1 cellular context compared by ENCODE assay signal in the genomic region with DNA sequence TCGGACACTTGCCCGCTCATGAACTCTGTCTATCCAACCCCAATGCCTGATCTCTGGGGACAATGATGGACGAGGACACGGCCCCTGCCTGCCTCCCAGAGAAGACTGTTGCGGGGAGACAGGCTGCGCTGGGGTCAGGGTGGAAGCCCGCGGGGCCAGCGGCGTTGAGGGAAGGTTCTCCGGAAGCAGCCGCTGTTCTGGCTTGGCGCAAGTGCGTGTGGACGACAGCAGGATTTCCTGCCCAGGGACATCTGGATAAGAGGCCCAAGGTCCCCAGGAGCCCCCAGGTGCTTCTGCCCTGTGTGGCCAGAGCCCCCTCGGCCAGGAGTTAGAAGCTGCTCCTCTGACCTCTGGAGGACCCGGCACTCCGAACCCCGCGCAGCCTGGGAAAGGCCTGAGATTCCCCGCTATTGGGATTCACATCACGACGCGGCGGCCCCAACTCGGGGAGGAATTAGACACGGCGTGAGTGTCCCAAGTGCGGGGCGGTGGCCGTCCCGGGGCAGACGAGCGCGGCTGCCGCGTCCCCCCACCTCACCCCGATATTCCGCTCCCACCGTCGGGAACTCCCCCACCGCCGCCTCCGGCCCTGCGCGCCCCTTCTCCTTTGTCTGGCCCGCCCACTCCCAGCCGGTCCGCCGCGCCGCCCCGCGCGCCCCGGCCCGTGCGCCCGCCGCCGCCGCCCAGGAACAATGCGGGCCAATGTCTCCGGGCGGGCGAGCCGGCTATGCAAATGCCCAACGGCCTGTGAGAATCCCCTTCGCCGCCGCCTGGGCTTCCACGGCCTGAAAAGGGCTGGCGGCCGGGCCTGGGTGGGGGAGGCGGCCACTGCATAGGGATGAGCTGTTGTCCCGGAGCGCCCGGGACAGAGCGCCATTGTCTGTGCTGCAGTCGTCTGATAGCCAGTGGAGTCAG.
TF ChIP-seq lines count a peak whose summit lies in the region.

No MANE protein-coding gene starts in this region.

TF ChIP-seq in HepG2, 621 proteins besides CTCF, POLR2A, EP300 and RAD21 (continued from another document and continues in another):
- TF ChIP-seq ATF7 (IDR thresholded peaks at IDR 0.05) (no peak), ATF7 (CRISPR knock-in tag; IDR thresholded peaks at IDR 0.05) (0 out of 2 replicates have a peak, but pooled peaks have one; percentile 70), SETDB1 (CRISPR knock-in tag; IDR thresholded peaks at IDR 0.05; ENCODE audit: borderline replicate concordance) (no peak), HOXA5 (CRISPR knock-in tag; IDR thresholded peaks at IDR 0.05) (no peak), ZNF547 (CRISPR knock-in tag; IDR thresholded peaks at IDR 0.05) (no peak), ZBTB7A (CRISPR knock-in tag; IDR thresholded peaks at IDR 0.05) (no peak), RBM39 (IDR thresholded peaks at IDR 0.05; ENCODE audit: low read depth, low read length, poor library complexity, severe bottlenecking) (peak; percentile 60), ZMYM4 (CRISPR knock-in tag; IDR thresholded peaks at IDR 0.05) (no peak), KLF6 (CRISPR knock-in tag; IDR thresholded peaks at IDR 0.05) (0 out of 2 replicates have a peak, but pooled peaks have one; percentile 13), RFXANK (CRISPR knock-in tag; IDR thresholded peaks at IDR 0.05) (no peak), ZFY (CRISPR knock-in tag; IDR thresholded peaks at IDR 0.05) (peak; percentile 46), FOXM1 (CRISPR knock-in tag; IDR thresholded peaks at IDR 0.05) (no peak), IKZF4 (CRISPR knock-in tag; IDR thresholded peaks at IDR 0.05; ENCODE audit: borderline replicate concordance, low read depth, not compliant biosample characterization) (no peak), TOPORS (CRISPR knock-in tag; IDR thresholded peaks at IDR 0.05) (peak; percentile 51; the same call in 1 of the 2 replicates), ZNF543 (CRISPR knock-in tag; IDR thresholded peaks at IDR 0.05) (peak; percentile 72; the same call in 1 of the 2 replicates), KLF15 (CRISPR knock-in tag; IDR thresholded peaks at IDR 0.05; ENCODE audit: borderline replicate concordance) (no peak), ZNF782 (CRISPR knock-in tag; IDR thresholded peaks at IDR 0.05; ENCODE audit: borderline replicate concordance) (0 out of 2 replicates have a peak, but pooled peaks have one; percentile 35), ISX (CRISPR knock-in tag; conservative IDR thresholded peaks at IDR 0.05) (no peak), POLR2AphosphoS2 (IDR thresholded peaks at IDR 0.05; ENCODE audit: low read depth, low read length) (peak; percentile 86), ZNF850 (CRISPR knock-in tag; conservative IDR thresholded peaks at IDR 0.05) (no peak), RXRA (CRISPR knock-in tag; IDR thresholded peaks at IDR 0.05) (0 out of 2 replicates have a peak, but pooled peaks have one; percentile 15), XRCC5 (optimal IDR thresholded peaks at IDR 0.05; ENCODE audit: low read length) (peak; percentile 2), SALL1 (CRISPR knock-in tag; IDR thresholded peaks at IDR 0.05) (peak; percentile 9; the same call in 1 of the 2 replicates), AGO1 (IDR thresholded peaks at IDR 0.05; ENCODE audit: low read depth, low read length, poor library complexity, severe bottlenecking) (peak; percentile 100), SKI (IDR thresholded peaks at IDR 0.05; ENCODE audit: partially characterized antibody) (peak; percentile 69), CC2D1A (CRISPR knock-in tag; IDR thresholded peaks at IDR 0.05) (no peak)
- TF ChIP-seq, protein P1, sequence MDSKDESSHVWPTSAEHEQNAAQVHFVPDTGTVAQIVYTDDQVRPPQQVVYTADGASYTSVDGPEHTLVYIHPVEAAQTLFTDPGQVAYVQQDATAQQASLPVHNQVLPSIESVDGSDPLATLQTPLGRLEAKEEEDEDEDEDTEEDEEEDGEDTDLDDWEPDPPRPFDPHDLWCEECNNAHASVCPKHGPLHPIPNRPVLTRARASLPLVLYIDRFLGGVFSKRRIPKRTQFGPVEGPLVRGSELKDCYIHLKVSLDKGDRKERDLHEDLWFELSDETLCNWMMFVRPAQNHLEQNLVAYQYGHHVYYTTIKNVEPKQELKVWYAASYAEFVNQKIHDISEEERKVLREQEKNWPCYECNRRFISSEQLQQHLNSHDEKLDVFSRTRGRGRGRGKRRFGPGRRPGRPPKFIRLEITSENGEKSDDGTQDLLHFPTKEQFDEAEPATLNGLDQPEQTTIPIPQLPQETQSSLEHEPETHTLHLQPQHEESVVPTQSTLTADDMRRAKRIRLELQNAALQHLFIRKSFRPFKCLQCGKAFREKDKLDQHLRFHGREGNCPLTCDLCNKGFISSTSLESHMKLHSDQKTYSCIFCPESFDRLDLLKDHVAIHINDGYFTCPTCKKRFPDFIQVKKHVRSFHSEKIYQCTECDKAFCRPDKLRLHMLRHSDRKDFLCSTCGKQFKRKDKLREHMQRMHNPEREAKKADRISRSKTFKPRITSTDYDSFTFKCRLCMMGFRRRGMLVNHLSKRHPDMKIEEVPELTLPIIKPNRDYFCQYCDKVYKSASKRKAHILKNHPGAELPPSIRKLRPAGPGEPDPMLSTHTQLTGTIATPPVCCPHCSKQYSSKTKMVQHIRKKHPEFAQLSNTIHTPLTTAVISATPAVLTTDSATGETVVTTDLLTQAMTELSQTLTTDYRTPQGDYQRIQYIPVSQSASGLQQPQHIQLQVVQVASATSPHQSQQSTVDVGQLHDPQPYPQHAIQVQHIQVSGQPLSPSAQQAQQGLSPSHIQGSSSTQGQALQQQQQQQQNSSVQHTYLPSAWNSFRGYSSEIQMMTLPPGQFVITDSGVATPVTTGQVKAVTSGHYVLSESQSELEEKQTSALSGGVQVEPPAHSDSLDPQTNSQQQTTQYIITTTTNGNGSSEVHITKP (CRISPR knock-in tag; IDR thresholded peaks at IDR 0.05; ENCODE audit: low read depth): no peak
- TF ChIP-seq, protein P2, sequence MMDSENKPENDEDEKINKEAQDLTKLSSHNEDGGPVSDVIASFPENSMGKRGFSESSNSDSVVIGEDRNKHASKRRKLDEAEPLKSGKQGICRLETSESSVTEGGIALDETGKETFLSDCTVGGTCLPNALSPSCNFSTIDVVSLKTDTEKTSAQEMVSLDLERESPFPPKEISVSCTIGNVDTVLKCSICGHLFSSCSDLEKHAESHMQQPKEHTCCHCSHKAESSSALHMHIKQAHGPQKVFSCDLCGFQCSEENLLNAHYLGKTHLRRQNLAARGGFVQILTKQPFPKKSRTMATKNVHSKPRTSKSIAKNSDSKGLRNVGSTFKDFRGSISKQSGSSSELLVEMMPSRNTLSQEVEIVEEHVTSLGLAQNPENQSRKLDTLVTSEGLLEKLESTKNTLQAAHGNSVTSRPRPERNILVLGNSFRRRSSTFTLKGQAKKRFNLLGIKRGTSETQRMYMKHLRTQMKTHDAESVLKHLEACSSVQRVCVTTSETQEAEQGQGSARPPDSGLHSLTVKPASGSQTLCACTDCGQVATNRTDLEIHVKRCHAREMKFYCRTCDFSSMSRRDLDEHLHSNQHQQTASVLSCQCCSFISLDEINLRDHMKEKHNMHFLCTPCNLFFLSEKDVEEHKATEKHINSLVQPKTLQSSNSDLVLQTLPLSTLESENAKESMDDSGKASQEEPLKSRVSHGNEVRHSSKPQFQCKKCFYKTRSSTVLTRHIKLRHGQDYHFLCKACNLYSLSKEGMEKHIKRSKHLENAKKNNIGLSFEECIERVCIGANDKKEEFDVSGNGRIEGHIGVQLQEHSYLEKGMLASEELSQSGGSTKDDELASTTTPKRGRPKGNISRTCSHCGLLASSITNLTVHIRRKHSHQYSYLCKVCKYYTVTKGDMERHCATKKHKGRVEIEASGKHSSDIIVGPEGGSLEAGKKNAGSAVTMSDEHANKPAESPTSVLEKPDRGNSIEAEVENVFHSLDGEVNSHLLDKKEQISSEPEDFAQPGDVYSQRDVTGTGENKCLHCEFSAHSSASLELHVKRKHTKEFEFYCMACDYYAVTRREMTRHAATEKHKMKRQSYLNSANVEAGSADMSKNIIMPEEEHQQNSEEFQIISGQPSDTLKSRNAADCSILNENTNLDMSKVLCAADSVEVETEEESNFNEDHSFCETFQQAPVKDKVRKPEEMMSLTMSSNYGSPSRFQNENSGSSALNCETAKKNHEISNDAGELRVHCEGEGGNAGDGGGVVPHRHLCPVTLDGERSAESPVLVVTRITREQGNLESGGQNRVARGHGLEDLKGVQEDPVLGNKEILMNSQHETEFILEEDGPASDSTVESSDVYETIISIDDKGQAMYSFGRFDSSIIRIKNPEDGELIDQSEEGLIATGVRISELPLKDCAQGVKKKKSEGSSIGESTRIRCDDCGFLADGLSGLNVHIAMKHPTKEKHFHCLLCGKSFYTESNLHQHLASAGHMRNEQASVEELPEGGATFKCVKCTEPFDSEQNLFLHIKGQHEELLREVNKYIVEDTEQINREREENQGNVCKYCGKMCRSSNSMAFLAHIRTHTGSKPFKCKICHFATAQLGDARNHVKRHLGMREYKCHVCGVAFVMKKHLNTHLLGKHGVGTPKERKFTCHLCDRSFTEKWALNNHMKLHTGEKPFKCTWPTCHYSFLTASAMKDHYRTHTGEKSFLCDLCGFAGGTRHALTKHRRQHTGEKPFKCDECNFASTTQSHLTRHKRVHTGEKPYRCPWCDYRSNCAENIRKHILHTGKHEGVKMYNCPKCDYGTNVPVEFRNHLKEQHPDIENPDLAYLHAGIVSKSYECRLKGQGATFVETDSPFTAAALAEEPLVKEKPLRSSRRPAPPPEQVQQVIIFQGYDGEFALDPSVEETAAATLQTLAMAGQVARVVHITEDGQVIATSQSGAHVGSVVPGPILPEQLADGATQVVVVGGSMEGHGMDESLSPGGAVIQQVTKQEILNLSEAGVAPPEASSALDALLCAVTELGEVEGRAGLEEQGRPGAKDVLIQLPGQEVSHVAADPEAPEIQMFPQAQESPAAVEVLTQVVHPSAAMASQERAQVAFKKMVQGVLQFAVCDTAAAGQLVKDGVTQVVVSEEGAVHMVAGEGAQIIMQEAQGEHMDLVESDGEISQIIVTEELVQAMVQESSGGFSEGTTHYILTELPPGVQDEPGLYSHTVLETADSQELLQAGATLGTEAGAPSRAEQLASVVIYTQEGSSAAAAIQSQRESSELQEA (CRISPR knock-in tag; IDR thresholded peaks at IDR 0.05; ENCODE audit: not compliant biosample characterization): no peak
- TF ChIP-seq, protein P3, sequence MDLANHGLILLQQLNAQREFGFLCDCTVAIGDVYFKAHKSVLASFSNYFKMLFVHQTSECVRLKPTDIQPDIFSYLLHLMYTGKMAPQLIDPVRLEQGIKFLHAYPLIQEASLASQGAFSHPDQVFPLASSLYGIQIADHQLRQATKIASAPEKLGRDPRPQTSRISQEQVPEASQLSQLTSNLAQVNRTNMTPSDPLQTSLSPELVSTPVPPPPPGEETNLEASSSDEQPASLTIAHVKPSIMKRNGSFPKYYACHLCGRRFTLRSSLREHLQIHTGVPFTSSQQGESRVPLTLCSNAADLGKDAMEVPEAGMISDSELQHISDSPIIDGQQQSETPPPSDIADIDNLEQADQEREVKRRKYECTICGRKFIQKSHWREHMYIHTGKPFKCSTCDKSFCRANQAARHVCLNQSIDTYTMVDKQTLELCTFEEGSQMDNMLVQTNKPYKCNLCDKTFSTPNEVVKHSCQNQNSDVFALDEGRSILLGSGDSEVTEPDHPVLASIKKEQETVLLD (CRISPR knock-in tag; IDR thresholded peaks at IDR 0.05; ENCODE audit: low read depth): peak; percentile 65
- TF ChIP-seq, protein P4, sequence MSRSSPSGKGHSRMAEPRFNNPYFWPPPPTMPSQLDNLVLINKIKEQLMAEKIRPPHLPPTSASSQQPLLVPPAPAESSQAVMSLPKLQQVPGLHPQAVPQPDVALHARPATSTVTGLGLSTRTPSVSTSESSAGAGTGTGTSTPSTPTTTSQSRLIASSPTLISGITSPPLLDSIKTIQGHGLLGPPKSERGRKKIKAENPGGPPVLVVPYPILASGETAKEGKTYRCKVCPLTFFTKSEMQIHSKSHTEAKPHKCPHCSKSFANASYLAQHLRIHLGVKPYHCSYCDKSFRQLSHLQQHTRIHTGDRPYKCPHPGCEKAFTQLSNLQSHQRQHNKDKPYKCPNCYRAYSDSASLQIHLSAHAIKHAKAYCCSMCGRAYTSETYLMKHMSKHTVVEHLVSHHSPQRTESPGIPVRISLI (CRISPR knock-in tag; IDR thresholded peaks at IDR 0.05; ENCODE audit: borderline replicate concordance): no peak; the same call in 1 of the 2 replicates
- TF ChIP-seq, protein P5, sequence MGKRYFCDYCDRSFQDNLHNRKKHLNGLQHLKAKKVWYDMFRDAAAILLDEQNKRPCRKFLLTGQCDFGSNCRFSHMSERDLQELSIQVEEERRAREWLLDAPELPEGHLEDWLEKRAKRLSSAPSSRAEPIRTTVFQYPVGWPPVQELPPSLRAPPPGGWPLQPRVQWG (CRISPR knock-in tag; IDR thresholded peaks at IDR 0.05; ENCODE audit: borderline replicate concordance, low read depth): no peak
- TF ChIP-seq, protein P6, sequence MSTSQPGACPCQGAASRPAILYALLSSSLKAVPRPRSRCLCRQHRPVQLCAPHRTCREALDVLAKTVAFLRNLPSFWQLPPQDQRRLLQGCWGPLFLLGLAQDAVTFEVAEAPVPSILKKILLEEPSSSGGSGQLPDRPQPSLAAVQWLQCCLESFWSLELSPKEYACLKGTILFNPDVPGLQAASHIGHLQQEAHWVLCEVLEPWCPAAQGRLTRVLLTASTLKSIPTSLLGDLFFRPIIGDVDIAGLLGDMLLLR (CRISPR knock-in tag; IDR thresholded peaks at IDR 0.05): no peak
- TF ChIP-seq, protein P7, sequence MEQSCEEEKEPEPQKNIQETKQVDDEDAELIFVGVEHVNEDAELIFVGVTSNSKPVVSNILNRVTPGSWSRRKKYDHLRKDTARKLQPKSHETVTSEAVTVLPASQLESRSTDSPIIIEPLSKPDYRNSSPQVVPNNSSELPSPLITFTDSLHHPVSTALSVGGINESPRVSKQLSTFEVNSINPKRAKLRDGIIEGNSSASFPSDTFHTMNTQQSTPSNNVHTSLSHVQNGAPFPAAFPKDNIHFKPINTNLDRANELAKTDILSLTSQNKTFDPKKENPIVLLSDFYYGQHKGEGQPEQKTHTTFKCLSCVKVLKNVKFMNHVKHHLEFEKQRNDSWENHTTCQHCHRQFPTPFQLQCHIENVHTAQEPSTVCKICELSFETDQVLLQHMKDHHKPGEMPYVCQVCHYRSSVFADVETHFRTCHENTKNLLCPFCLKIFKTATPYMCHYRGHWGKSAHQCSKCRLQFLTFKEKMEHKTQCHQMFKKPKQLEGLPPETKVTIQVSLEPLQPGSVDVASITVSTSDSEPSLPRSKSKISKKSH (CRISPR knock-in tag; IDR thresholded peaks at IDR 0.05; ENCODE audit: borderline replicate concordance): 0 out of 2 replicates have a peak, but pooled peaks have one; percentile 11
- TF ChIP-seq, protein P8, sequence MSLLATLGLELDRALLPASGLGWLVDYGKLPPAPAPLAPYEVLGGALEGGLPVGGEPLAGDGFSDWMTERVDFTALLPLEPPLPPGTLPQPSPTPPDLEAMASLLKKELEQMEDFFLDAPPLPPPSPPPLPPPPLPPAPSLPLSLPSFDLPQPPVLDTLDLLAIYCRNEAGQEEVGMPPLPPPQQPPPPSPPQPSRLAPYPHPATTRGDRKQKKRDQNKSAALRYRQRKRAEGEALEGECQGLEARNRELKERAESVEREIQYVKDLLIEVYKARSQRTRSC (CRISPR knock-in tag; IDR thresholded peaks at IDR 0.05; ENCODE audit: low read depth): no peak
- TF ChIP-seq, protein P9, sequence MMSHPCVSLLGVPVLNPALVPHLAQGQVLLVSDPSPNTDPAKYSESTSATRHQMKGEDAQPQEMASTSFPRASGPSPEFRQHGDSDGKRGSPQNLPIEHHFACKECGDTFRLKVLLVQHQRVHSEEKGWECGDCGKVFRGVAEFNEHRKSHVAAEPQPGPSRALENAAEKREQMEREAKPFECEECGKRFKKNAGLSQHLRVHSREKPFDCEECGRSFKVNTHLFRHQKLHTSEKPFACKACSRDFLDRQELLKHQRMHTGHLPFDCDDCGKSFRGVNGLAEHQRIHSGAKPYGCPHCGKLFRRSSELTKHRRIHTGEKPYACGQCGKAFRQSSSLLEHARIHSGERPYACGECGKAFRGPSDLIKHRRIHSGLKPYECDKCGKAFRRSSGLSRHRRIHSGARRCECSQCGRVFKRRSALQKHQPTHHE (CRISPR knock-in tag; IDR thresholded peaks at IDR 0.05; ENCODE audit: borderline replicate concordance): no peak
- TF ChIP-seq, protein P10, sequence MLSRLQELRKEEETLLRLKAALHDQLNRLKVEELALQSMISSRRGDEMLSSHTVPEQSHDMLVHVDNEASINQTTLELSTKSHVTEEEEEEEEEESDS (CRISPR knock-in tag; IDR thresholded peaks at IDR 0.05; ENCODE audit: borderline replicate concordance): no peak
